ENCODE assay signal across 8 cellular contexts in genomic region chr14:51219473-51220448, GRCh38. TPM values are rescaled to one million over a fixed set of nuclear protein-coding genes. Genes with fewer than 3 reads are reported as not detected.
DNase-seq lines count a peak whose midpoint lies in the region; ATAC-seq and TF ChIP-seq lines count a peak whose summit lies in the region.

No MANE protein-coding gene starts in this region.

- TF ChIP-seq CTCF in GM10248 (IDR thresholded peaks at IDR 0.05; ENCODE audit: control extremely low read depth, extremely low read depth, low read depth, missing control alignments) (peak; percentile 59), brain (conservative IDR thresholded peaks at IDR 0.05) (peak; percentile 87)

- DNase-seq in GM10248 (ENCODE audit: extremely low spot score): no peak
- peak; percentile 70 for DNase-seq in NCI-H1694 treated with DMSO at 0.1 percent for 48 hours (lab: John Stamatoyannopoulos, UW)
- DNase-seq in midbrain (lab: John Stamatoyannopoulos, UW): peak; percentile 19
- no peak for DNase-seq in activated CD4-positive, alpha-beta T cell treated with anti-CD3 and anti-CD28 coated beads, Interleukin-2, amount 50 U/mL, for 1 hour
- no peak for DNase-seq in activated effector memory CD4-positive, alpha-beta T cell treated with anti-CD3 and anti-CD28 coated beads, Interleukin-2, amount 50 U/mL, for 16 hours

- H3K36me3 Mint-ChIP-seq in brain: no peaks in the 10 kb centered on the region

- peaks cover 0 to 20% (median 17%) of the 10 kb centered on the region in 5 experiments for H3K9me3 Mint-ChIP-seq in brain

- H3K4me1 Mint-ChIP-seq in brain: peaks cover 10% of the 10 kb centered on the region

- no peak overlapping the region for H3K4me3 Mint-ChIP-seq in brain

- CTCF ChIA-PET in GM10248 (lab: Yijun Ruan, JAX): interaction anchor here (0.9 to 2.8 kb wide), 11 partner anchors 9 to 433 kb away, joined by 3 to 19 read pairs (median 5); no protein-coding TSS in a partner anchor

- ATAC-seq in GM18498 (IDR thresholded peaks at IDR 0.05; ENCODE audit: unreplicated experiment) (no peak), HG03135 (IDR thresholded peaks at IDR 0.05; ENCODE audit: unreplicated experiment) (no peak)

- POLR2A ChIA-PET in GM10248 (lab: Yijun Ruan, JAX): no interaction called here

- H3K27me3 Mint-ChIP-seq in brain: no peaks in the 10 kb centered on the region

- peak overlapping the region in 3 of 5 experiments; percentile 26 to 80 (median 26) for H3K27ac Mint-ChIP-seq in brain

RNA-seq across cellular contexts. Expression of gene TMX1, which starts 20.3 kb away (rescaled TPM):
- 9.3 TPM for polyA plus RNA-seq in brain (ENCODE audit: insufficient read depth, low read depth, low replicate concordance)

Comparison
In these comparisons a context has a peak if more than half of its experiments do, and no peak if none do; other contexts are left out.
1. DNase-seq: peak in NCI-H1694 treated with DMSO at 0.1 percent for 48 hours (single experiment) and midbrain (single experiment); none in GM10248 (single experiment), activated CD4-positive, alpha-beta T cell treated with anti-CD3 and anti-CD28 coated beads, Interleukin-2, amount 50 U/mL, for 1 hour (single experiment) and activated effector memory CD4-positive, alpha-beta T cell treated with anti-CD3 and anti-CD28 coated beads, Interleukin-2, amount 50 U/mL, for 16 hours (single experiment).